17 cellular contexts compared by ENCODE assay signal in the genomic region with DNA sequence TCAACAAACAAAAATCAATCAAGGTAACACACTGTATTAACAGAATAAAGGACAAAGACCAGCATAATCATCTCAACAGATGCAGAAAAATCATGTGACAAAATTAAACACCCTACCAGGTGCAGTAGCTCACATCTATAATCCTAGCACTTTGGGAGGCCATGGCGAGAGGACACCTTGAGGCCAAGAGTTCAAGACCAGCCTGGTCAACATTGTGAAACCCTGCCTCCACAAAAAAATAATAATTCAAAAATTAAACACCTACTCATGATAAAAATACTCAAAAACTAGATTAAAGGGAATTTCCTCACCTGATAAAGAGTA. TPM values are rescaled to one million over a fixed set of nuclear protein-coding genes. Genes with fewer than 3 reads are reported as not detected.
DNase-seq lines count a peak whose midpoint lies in the region; ATAC-seq, FAIRE-seq and TF ChIP-seq lines count a peak whose summit lies in the region.
"Had no signal": no experiment of that assay in that cellular context is flagged by ENCODE, and none has a peak within 500 bp of the region (broad histone marks: within the 10 kb centered on the region; RNA-seq: fewer than 3 reads in every experiment).

No MANE protein-coding gene starts in this region.

- TF ChIP-seq CTCF in OCI-LY7 (conservative IDR thresholded peaks at IDR 0.05; ENCODE audit: low read length) = no peak
- no peak for TF ChIP-seq CTCF in GM12878 (IDR thresholded peaks at IDR 0.05 in 2 of 3, conservative IDR thresholded peaks at IDR 0.05 in 1 of 3; ENCODE audit: control insufficient read depth in 2 of 3, extremely low read depth in 1 of 3, insufficient read depth in 1 of 3, low read depth in 3 of 3, low read length in 3 of 3)
- TF ChIP-seq CTCF in progenitor cell of endocrine pancreas (IDR thresholded peaks at IDR 0.05; ENCODE audit: unreplicated experiment) = no peak
- TF ChIP-seq CTCF in right atrium auricular region (IDR thresholded peaks at IDR 0.05) = no peak

- peaks cover 36% of the 10 kb centered on the region; the same call in 1 of the 2 replicates for H3K79me2 ChIP-seq in OCI-LY7 (ENCODE audit: insufficient read depth, low read depth, low read length)
- peaks cover 37% of the 10 kb centered on the region for H3K79me2 ChIP-seq in GM12878 (ENCODE audit: control insufficient read depth, insufficient read depth, low read length)

- H3K27ac ChIP-seq in OCI-LY7 (ENCODE audit: low read depth, low read length, poor library complexity, severe bottlenecking) (no peak overlapping the region), GM12878 (ENCODE audit: control insufficient read depth, insufficient read depth) (peak overlapping the region; percentile 44), right atrium auricular region (no peak overlapping the region)
- H3K27ac ChIP-seq: 22Rv1, BLaER1, HL-60 had no signal

- peaks cover 34% of the 10 kb centered on the region for H3K36me3 Mint-ChIP-seq in progenitor cell of endocrine pancreas (ENCODE audit: insufficient read depth)

- H3K9me3 ChIP-seq in OCI-LY7 (ENCODE audit: low read length) = peaks cover 29% of the 10 kb centered on the region
- peaks cover 10% of the 10 kb centered on the region for H3K9me3 ChIP-seq in GM12878 (replicated peaks; ENCODE audit: control insufficient read depth, insufficient read depth, low read length)
- H3K9me3 ChIP-seq in right atrium auricular region = peaks cover 0 to 4% of the 10 kb centered on the region in 2 donors

- no peak overlapping the region for H3K9ac ChIP-seq in GM12878 (ENCODE audit: control insufficient read depth, insufficient read depth, low read length)
- H3K9ac ChIP-seq: BLaER1 had no signal

- intact Hi-C loops in OCI-LY7 (cut with micrococcal nuclease; ENCODE audit: unreplicated experiment) (no loop called here), GM12878 (cut with micrococcal nuclease; ENCODE audit: unreplicated experiment) (no loop called here)

- CTCF ChIA-PET in OCI-LY7 (lab: Charles Lee; ENCODE audit: unreplicated experiment) (no interaction called here), GM12878 (lab: Yijun Ruan, JAX) (interaction anchor here (1.0 to 1.9 kb wide), 3 partner anchors 30 to 148 kb away, joined by 4 to 5 read pairs (median 4); no protein-coding TSS in a partner anchor)

- peaks cover 4% of the 10 kb centered on the region for H3K4me1 Mint-ChIP-seq in progenitor cell of endocrine pancreas (ENCODE audit: low read depth)

- no peaks in the 10 kb centered on the region for H3K9me2 ChIP-seq in OCI-LY7 (ENCODE audit: insufficient read depth, low read length)

- BruUV-seq in OCI-LY7 (replicated peaks; lab: Mats Ljungman, UMichigan) = no TSS peak
- BruUV-seq in GM12878 (replicated peaks; lab: Mats Ljungman, UMichigan) = no TSS peak

- peak overlapping the region; percentile 85 for H3K27ac Mint-ChIP-seq in progenitor cell of endocrine pancreas
- H3K27ac Mint-ChIP-seq: HFFc6 had no signal

- H4K20me1 ChIP-seq in OCI-LY7 (ENCODE audit: insufficient read depth, low read length) (no peaks in the 10 kb centered on the region), GM12878 (ENCODE audit: control insufficient read depth, insufficient read depth) (no peaks in the 10 kb centered on the region)

- no peak overlapping the region for H3K4me3 Mint-ChIP-seq in progenitor cell of endocrine pancreas (ENCODE audit: low read depth)

- peaks cover 21% of the 10 kb centered on the region for H3K9me3 Mint-ChIP-seq in progenitor cell of endocrine pancreas (ENCODE audit: low read depth)

- POLR2A ChIA-PET in OCI-LY7 (lab: Charles Lee) = interaction anchor here (0.6 kb wide), 1 partner anchor 410 kb away, joined by 3 read pairs; no protein-coding TSS in a partner anchor
- POLR2A ChIA-PET in GM12878 (lab: Charles Lee) = interaction anchor here (1.1 kb wide), 1 partner anchor 35 kb away, joined by 3 read pairs; the partner anchor contains the start of gene PIK3R3

- peak; percentile 43 for DNase-seq in NCI-H82 (lab: John Stamatoyannopoulos, UW)
- DNase-seq in NCI-H82 treated with DMSO at 0.1 percent for 48 hours (lab: John Stamatoyannopoulos, UW; ENCODE audit: unreplicated experiment) = no peak
- DNase-seq in OCI-LY7 (ENCODE audit: low spot score) = no peak
- no peak for DNase-seq in GM12878 (ENCODE audit: low read depth, low spot score)
- no peak for DNase-seq in progenitor cell of endocrine pancreas (ENCODE audit: low spot score, unreplicated experiment)
- no peak for DNase-seq in activated CD4-positive, alpha-beta T cell treated with anti-CD3 and anti-CD28 coated beads, Interleukin-2, amount 50 U/mL, for 1 hour
- DNase-seq in SW480 (ENCODE audit: low spot score) = no peak
- no peak for DNase-seq in right atrium auricular region (ENCODE audit: low spot score)
- DNase-seq: AML-193, DMS53, GF-D8, HCEC 1CT, HFFc6 had no signal

- WGBS in GM12878 (ENCODE audit: insufficient coverage, insufficient replicate concordance, low lambda C conversion rate, missing lambda C conversion rate) = 100% methylated on average over 1 of the region's 1 CpG

- no peak for TF ChIP-seq EP300 in GM12878 (IDR thresholded peaks at IDR 0.05; ENCODE audit: borderline replicate concordance in 1 of 2, control insufficient read depth in 1 of 2, low read depth in 2 of 2, low read length in 2 of 2)

- H3K4me2 ChIP-seq in OCI-LY7 (ENCODE audit: low read length) (0 out of 2 replicates have a peak overlapping the region, but pooled peaks have one; percentile 3), GM12878 (ENCODE audit: control insufficient read depth, insufficient read depth) (peak overlapping the region; percentile 21; the same call in 1 of the 2 replicates)
- H3K4me2 ChIP-seq: BLaER1 had no signal

- peaks cover 21% of the 10 kb centered on the region for H3K4me1 ChIP-seq in OCI-LY7 (ENCODE audit: insufficient read depth, low read length, poor library complexity, severe bottlenecking)
- peaks cover 21% of the 10 kb centered on the region for H3K4me1 ChIP-seq in GM12878 (ENCODE audit: control insufficient read depth, insufficient read depth, low read length)
- H3K4me1 ChIP-seq in right atrium auricular region = peaks cover 0 to 6% of the 10 kb centered on the region in 2 donors

- H3K27me3 Mint-ChIP-seq in progenitor cell of endocrine pancreas = no peaks in the 10 kb centered on the region

- no peak for TF ChIP-seq RAD21 in GM12878 (IDR thresholded peaks at IDR 0.05; ENCODE audit: insufficient read depth, low read depth, low read length)

- no peak for TF ChIP-seq POLR2A in GM12878 (IDR thresholded peaks at IDR 0.05; ENCODE audit: low read depth, low read length)

- H3K27me3 ChIP-seq in GM12878 (replicated peaks in 1 of 2; ENCODE audit: control insufficient read depth in 2 of 2, insufficient read depth in 2 of 2, low read length in 1 of 2) = no peaks in the 10 kb centered on the region
- no peaks in the 10 kb centered on the region for H3K27me3 ChIP-seq in right atrium auricular region
- H3K27me3 ChIP-seq: BLaER1 had no signal

- H2AFZ ChIP-seq in OCI-LY7 (ENCODE audit: low read length) (no peak overlapping the region), GM12878 (ENCODE audit: control insufficient read depth, low read depth, low read length) (no peak overlapping the region)

- FAIRE-seq in GM12878 (lab: Jason Lieb, UNC) = no peak
- FAIRE-seq: H1 had no signal

- H3K36me3 ChIP-seq in OCI-LY7 (ENCODE audit: insufficient read depth, low read length) (peaks cover 30% of the 10 kb centered on the region), GM12878 (ENCODE audit: control insufficient read depth in 2 of 2, insufficient read depth in 2 of 2, low read length in 1 of 2) (no peaks in the 10 kb centered on the region; a peak in 1 of 4 replicates), right atrium auricular region (no peaks in the 10 kb centered on the region)

- RAD21 ChIA-PET in GM12878 (lab: Charles Lee; ENCODE audit: unreplicated experiment) = no interaction called here

- no peak for ATAC-seq in GM12878

- in situ Hi-C loops in GM12878 (cut with MboI) = no loop called here

- SMC1A ChIA-PET in GM12878 (lab: Charles Lee; ENCODE audit: uncharacterized antibody, unreplicated experiment) = interaction anchor here (0.8 to 2.5 kb wide), 4 partner anchors 11 to 43 kb away, joined by 4 to 9 read pairs (median 4); no protein-coding TSS in a partner anchor

- H3K4me3 ChIP-seq in OCI-LY7 (ENCODE audit: low read depth, low read length, poor library complexity, severe bottlenecking) = no peak overlapping the region
- no peak overlapping the region for H3K4me3 ChIP-seq in GM12878
- H3K4me3 ChIP-seq in right atrium auricular region = no peak overlapping the region
- H3K4me3 ChIP-seq: BLaER1 had no signal

TF ChIP-seq in GM12878, 131 proteins besides CTCF, POLR2A, EP300 and RAD21:
- TF ChIP-seq, protein P1, sequence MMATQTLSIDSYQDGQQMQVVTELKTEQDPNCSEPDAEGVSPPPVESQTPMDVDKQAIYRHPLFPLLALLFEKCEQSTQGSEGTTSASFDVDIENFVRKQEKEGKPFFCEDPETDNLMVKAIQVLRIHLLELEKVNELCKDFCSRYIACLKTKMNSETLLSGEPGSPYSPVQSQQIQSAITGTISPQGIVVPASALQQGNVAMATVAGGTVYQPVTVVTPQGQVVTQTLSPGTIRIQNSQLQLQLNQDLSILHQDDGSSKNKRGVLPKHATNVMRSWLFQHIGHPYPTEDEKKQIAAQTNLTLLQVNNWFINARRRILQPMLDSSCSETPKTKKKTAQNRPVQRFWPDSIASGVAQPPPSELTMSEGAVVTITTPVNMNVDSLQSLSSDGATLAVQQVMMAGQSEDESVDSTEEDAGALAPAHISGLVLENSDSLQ (IDR thresholded peaks at IDR 0.05) = no peak
- TF ChIP-seq STAT1 (conservative IDR thresholded peaks at IDR 0.05) = no peak
TF ChIP-seq in GM12878: peak in this region for 0.

RNA-seq across cellular contexts. Expression of gene PIK3R3, which starts 35.3 kb away (rescaled TPM):
- total RNA-seq in OCI-LY7 (2014; rRNA removed; shearing (Covaris generic)) = 12.7 and 16.2 TPM in 2 replicates
- total RNA-seq in OCI-LY7 (2022) (25.8 and 27.0 TPM in 2 replicates), GM12878 (2014; rRNA removed) (17.5 and 18.8 TPM in 2 replicates), GM12878 (2014; rRNA removed; fragmentation: Illumina TruSeq; extraction: Trizol) (20.7 and 21.6 TPM in 2 replicates), GM12878 (2021) (24.6 and 27.0 TPM in 2 replicates), progenitor cell of endocrine pancreas (54.1 and 55.4 TPM in 2 replicates), right atrium auricular region (10 to 100 TPM; 24.3 to 35.3 TPM)
- total RNA-seq in GM12878 (2013; cell fraction: nucleolus; rRNA removed) = 13.1 and 13.7 TPM in 2 replicates
- 4.1 TPM for polyA plus RNA-seq in GM12878 (2011; ENCODE audit: low read depth)
- polyA plus RNA-seq in GM12878 (2011; rRNA removed) (18.2 and 28.3 TPM in 2 replicates), GM12878 (2014; fragmentation: Illumina TruSeq; extraction: Trizol) (21.4 and 29.7 TPM in 2 replicates), GM12878 (2014; fragmentation: Nextera tagmentation; extraction: Ambion mirVana) (1 to 10 TPM; 4.8 to 7.4 TPM), GM12878 (2014; rRNA removed) (15.2 and 15.3 TPM in 2 replicates), GM12878 (2016; fragmentation: Nextera tagmentation; extraction: Ambion mirVana) (10 to 100 TPM; 22.5 to 24.7 TPM)
- 11.8 and 12.6 TPM in 2 replicates for polyA plus RNA-seq in GM12878 (2011; cell fraction: cytosol; rRNA removed)
- polyA plus RNA-seq in GM12878 (2011; cell fraction: nucleus; rRNA removed) = 9.0 and 11.0 TPM in 2 replicates
- polyA plus RNA-seq in GM12878 (2012) = 5.6 and 5.7 TPM in 2 replicates
- 23.2 and 31.1 TPM in 2 replicates for polyA minus RNA-seq in GM12878 (2011; rRNA and poly(A)+ RNA removed)
- polyA minus RNA-seq in GM12878 (2011; cell fraction: cytosol; rRNA and poly(A)+ RNA removed) = 9.0 and 12.0 TPM in 2 replicates
- polyA minus RNA-seq in GM12878 (2011; cell fraction: nucleus; rRNA and poly(A)+ RNA removed) = 7.3 and 12.7 TPM in 2 replicates
